8 cellular contexts compared by ENCODE assay signal in genomic region chr12:49740930-49741881, GRCh38. TPM values are rescaled to one million over a fixed set of nuclear protein-coding genes. Genes with fewer than 3 reads are reported as not detected.
A peak's percentile ranks its signal among the peaks of the same experiment; 100 is the strongest.
DNase-seq lines count a peak whose midpoint lies in the region; ATAC-seq lines count a peak whose summit lies in the region.

TMBIM6 (plus strand) TSS chr12:49741557; CDS start chr12:49752494, 10,937 bp downstream.

- no peaks in the 10 kb centered on the region for H3K9me3 ChIP-seq in CD8-positive, alpha-beta memory T cell (ENCODE audit: low read length)

- ATAC-seq in GM19463 (IDR thresholded peaks at IDR 0.05; ENCODE audit: unreplicated experiment), result peak; percentile 95

- peaks cover 0 to 32% (median 0%) of the 10 kb centered on the region in 3 donors for H3K36me3 Mint-ChIP-seq in CD8-positive, alpha-beta memory T cell

- H3K36me3 ChIP-seq in CD8-positive, alpha-beta memory T cell (ENCODE audit: insufficient read depth, low read length), result peaks cover 6% of the 10 kb centered on the region

- peaks cover 0 to 4% of the 10 kb centered on the region in 2 donors for H3K27me3 Mint-ChIP-seq in CD8-positive, alpha-beta memory T cell

- peaks cover 0 to 2% (median 0%) of the 10 kb centered on the region in 5 donors for H3K9me3 Mint-ChIP-seq in CD8-positive, alpha-beta memory T cell

- no peaks in the 10 kb centered on the region for H3K27me3 ChIP-seq in CD8-positive, alpha-beta memory T cell (ENCODE audit: insufficient read depth, low read length, poor library complexity, severe bottlenecking)

- H3K27ac ChIP-seq in CD8-positive, alpha-beta memory T cell (ENCODE audit: low read depth, low read length), result peak within 1 kb of the TSS; percentile 99

- peaks cover 43% of the 10 kb centered on the region for H3K4me1 ChIP-seq in CD8-positive, alpha-beta memory T cell (ENCODE audit: insufficient read depth, low read length)

- CTCF ChIA-PET in CD8-positive, alpha-beta memory T cell (lab: Charles Lee), result interaction anchor here (0.6 to 2.5 kb wide), 62 partner anchors 8 to 506 kb away, joined by 3 to 45 read pairs (median 4); partner anchors contain the start of genes NCKAP5L, PRPF40B and TROAP

- H3K27ac Mint-ChIP-seq in CD8-positive, alpha-beta memory T cell, result peak within 1 kb of the TSS; percentile 94 to 100 (median 99)

- peaks cover 44 to 51% (median 48%) of the 10 kb centered on the region in 3 donors for H3K4me1 Mint-ChIP-seq in CD8-positive, alpha-beta memory T cell

- peak within 1 kb of the TSS; percentile 91 to 100 (median 94) for H3K4me3 Mint-ChIP-seq in CD8-positive, alpha-beta memory T cell

- DNase-seq in CD8-positive, alpha-beta memory T cell, result peak; percentile 97 to 100 (median 99)
- DNase-seq in HS-27A (ENCODE audit: low read depth) (peak; percentile 99), NK-92 (lab: John Stamatoyannopoulos, UW; ENCODE audit: unreplicated experiment) (peak; percentile 94), lung microvascular endothelial cell (ENCODE audit: low read depth in 2 of 2) (peak; percentile 100)
- DNase-seq in activated CD8-positive, alpha-beta memory T cell treated with anti-CD3 and anti-CD28 coated beads for 24 hours, result peak; percentile 98
- DNase-seq in effector CD8-positive, alpha-beta T cell (lab: John Stamatoyannopoulos, UW), result peak; percentile 98
- peak; percentile 98 for DNase-seq in stimulated activated CD8-positive, alpha-beta memory T cell treated with anti-CD3 and anti-CD28 coated beads, Interleukin-12 subunit alpha, Interleukin-12 subunit beta, amount 100 ng/mL, for 1 hour (ENCODE audit: low read depth)

- POLR2A ChIA-PET in CD8-positive, alpha-beta memory T cell (lab: Charles Lee), result interaction anchor here (0.5 to 2.0 kb wide), 30 partner anchors 9 to 1497 kb away, joined by 3 to 27 read pairs (median 4); partner anchors contain the start of genes BCDIN3D, COX14, DAZAP2 and FMNL3

- peak within 1 kb of the TSS; percentile 88 for H3K4me3 ChIP-seq in CD8-positive, alpha-beta memory T cell (ENCODE audit: low read length)

RNA-seq across cellular contexts. Expression of gene TMBIM6, which starts in this region (rescaled TPM):
- total RNA-seq in CD8-positive, alpha-beta memory T cell, result 100 to 1,000 TPM; 443 to 449 TPM
- polyA plus RNA-seq in CD8-positive, alpha-beta memory T cell, result 1,008 TPM
- total RNA-seq in lung microvascular endothelial cell, result 324 and 480 TPM in 2 replicates

Comparison
In these comparisons a context has a peak if more than half of its experiments do, and no peak if none do; other contexts are left out.
1. Peak in every context shown above with its lines: DNase-seq, ATAC-seq, H3K4me3 ChIP-seq and H3K27ac ChIP-seq.